Comparison of ENCODE assay signal across 8 cellular contexts in the genomic region with DNA sequence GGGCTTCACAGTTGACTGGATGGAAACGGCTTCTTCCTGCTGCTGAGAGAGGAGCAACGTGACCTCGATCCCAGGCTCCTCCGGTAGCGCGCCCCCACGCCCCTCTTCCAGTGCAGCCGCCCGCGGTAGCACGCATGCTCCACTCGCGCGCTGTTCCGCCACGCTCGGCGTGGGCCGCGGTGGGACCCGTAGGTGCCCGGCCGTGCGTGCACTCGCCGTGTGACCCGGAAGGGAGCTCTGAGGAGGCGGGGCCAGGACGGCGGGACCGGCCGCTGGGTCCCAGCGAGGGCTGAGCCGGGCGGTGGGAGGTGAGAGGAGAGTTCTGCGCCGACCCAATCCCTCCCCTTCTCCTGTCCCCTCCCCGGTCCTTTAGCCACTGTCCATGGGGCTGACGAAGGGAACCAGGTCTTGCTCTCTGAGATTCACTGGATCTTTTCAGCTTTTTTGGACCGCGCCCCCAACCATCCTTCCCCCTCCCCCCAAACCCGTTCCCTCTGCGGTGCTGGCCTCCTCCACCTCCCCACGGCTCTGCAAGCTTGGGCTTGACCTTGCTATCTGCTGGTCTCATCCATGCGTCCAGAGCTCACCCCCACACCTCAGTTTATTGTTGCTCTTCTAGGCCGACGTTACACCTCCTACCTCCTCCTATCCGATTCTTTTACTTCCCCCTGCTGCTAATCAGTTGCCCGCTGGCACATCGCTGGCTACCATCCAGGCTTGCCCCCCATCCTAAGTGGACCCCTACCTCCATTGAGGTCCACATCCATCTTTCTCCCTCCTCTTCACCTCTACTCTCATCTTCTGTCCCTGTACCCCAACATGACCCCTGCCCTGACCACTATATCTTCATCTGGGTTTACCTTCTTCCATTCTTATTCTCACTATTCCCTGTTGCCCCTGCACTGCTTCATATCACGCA.
DNase-seq lines count a peak whose midpoint lies in the region; ATAC-seq, FAIRE-seq and TF ChIP-seq lines count a peak whose summit lies in the region.

A gene (plus strand): TSS at position 255 of the 919 bp plus-strand sequence. CDS start 2,115 bp downstream, outside the sequence.

- H3K4me1 Mint-ChIP-seq in nephron progenitor cell, result peaks cover 56% of the 10 kb centered on the region

- no peaks in the 10 kb centered on the region for H3K27me3 Mint-ChIP-seq in nephron progenitor cell (ENCODE audit: low read depth, poor library complexity)

- peaks cover 36% of the 10 kb centered on the region for H3K36me3 Mint-ChIP-seq in nephron progenitor cell (ENCODE audit: low read depth)

- peak within 1 kb of the TSS; percentile 91 for H3K4me3 Mint-ChIP-seq in nephron progenitor cell

- peak within 1 kb of the TSS; percentile 96 for H3K27ac Mint-ChIP-seq in nephron progenitor cell

- H3K9me3 Mint-ChIP-seq in nephron progenitor cell, result no peaks in the 10 kb centered on the region

- TF ChIP-seq POLR2A in Raji (IDR thresholded peaks at IDR 0.05; ENCODE audit: insufficient read depth, low read depth, low read length), result peak; percentile 91

- no peak for FAIRE-seq in D721Med (lab: Jason Lieb, UNC)

- peak; percentile 91 for DNase-seq in D721Med (ENCODE audit: insufficient read length, low spot score)
- DNase-seq in HuH-7 (ENCODE audit: low spot score), result peak; percentile 73
- peak; percentile 78 for DNase-seq in activated gamma-delta T cell (lab: John Stamatoyannopoulos, UW)
- DNase-seq in fibroblast of the conjunctiva (ENCODE audit: low read depth), result peak; percentile 37
- DNase-seq in nephron progenitor cell, result peak; percentile 79
- DNase-seq in stimulated activated naive CD8-positive, alpha-beta T cell treated with anti-CD3 and anti-CD28 coated beads, Interleukin-15, Interleukin-2, amounts not matched to agents 100 U/mL and 50 U/mL, for 24 hours, result peak; percentile 87

- ATAC-seq in GM21367 (IDR thresholded peaks at IDR 0.05; ENCODE audit: unreplicated experiment), result peak; percentile 77
- peak; percentile 95 for ATAC-seq in stimulated activated naive CD8-positive, alpha-beta T cell treated with anti-CD3 and anti-CD28 coated beads, Interleukin-15, Interleukin-2, amounts not matched to agents 100 U/mL and 50 U/mL, for 24 hours

- TF ChIP-seq CTCF in D721Med (IDR thresholded peaks at IDR 0.05; ENCODE audit: insufficient read depth, missing control alignments), result no peak
- no peak for TF ChIP-seq CTCF in nephron progenitor cell (IDR thresholded peaks at IDR 0.05)

Comparison
In these comparisons a context has a peak if more than half of its experiments do, and no peak if none do; other contexts are left out.
1. Peak in every context shown above with its lines: DNase-seq and ATAC-seq.
2. DNase-seq: peak in every context shown above with its lines; median percentile 91 in D721Med; 87 in stimulated activated naive CD8-positive, alpha-beta T cell treated with anti-CD3 and anti-CD28 coated beads, Interleukin-15, Interleukin-2, amounts not matched to agents 100 U/mL and 50 U/mL, for 24 hours; 79 in nephron progenitor cell; 78 in activated gamma-delta T cell; 73 in HuH-7; 37 in fibroblast of the conjunctiva.